ENCODE assay signal across 25 cellular contexts in the genomic region with DNA sequence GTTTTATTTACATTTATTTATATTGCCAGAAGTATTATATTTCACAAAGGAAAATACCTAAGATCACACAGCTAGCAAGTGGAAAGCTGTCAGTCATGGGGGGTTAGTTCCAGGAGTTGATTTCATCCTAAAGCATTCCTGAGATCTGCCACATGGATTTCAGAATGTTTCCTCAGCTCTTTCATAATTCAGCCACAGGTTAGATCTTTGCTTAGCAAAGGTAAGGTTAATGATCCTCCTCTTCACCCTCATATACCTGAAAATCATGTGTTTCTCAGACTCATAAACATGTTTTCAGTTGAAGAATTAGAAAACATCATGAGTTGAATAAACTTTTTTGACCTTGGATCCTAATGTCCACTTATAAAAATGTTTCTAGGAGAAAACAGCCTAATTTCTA.
"Had no signal": no experiment of that assay in that cellular context is flagged by ENCODE, and none has a peak within 500 bp of the region (broad histone marks: within the 10 kb centered on the region; RNA-seq: fewer than 3 reads in every experiment).

No MANE protein-coding gene starts in this region.

- ATAC-seq: activated T-helper 17 cell treated with anti-CD3 and anti-CD28 coated beads, Interleukin-2, amount 50 U/mL, for 72 hours; left lung; right cardiac atrium; WTC11 had no signal

- H3K9me3 Mint-ChIP-seq: activated T-helper 17 cell treated with anti-CD3 and anti-CD28 coated beads, Interleukin-2, amount 50 U/mL, for 72 hours; brain; endodermal cell; memory B cell; neural crest cell; WTC11 had no signal

- H3K27me3 ChIP-seq: dorsolateral prefrontal cortex, left lung, upper lobe of left lung had no signal

- DNase-seq: activated CD4-positive, alpha-beta T cell treated with anti-CD3 and anti-CD28 coated beads for 4 hours; activated CD8-positive, alpha-beta memory T cell treated with anti-CD3 and anti-CD28 coated beads for 24 hours; activated naive CD4-positive, alpha-beta T cell treated with anti-CD3 and anti-CD28 coated beads, Interleukin-2, amount 50 U/mL, for 16 hours; amygdala; central memory CD4-positive, alpha-beta T cell; dorsolateral prefrontal cortex; endodermal cell; foreskin melanocyte; glutamatergic neuron; hypothalamus; islet precursor cell; left lung; right cardiac atrium; stimulated activated CD4-positive, alpha-beta T cell treated with anti-CD3 and anti-CD28 coated beads, Interleukin-15, amount 100 ng/mL, for 24 hours; stimulated activated CD4-positive, alpha-beta T cell treated with anti-CD3 and anti-CD28 coated beads, Interleukin-2, amount 100 ng/mL, for 48 hours; upper lobe of left lung had no signal

- H3K27ac ChIP-seq: left lung, SK-N-MC, upper lobe of left lung had no signal

- H3K4me3 ChIP-seq: dorsolateral prefrontal cortex, left lung, SK-N-MC, thoracic aorta, upper lobe of left lung had no signal

- H3K27ac Mint-ChIP-seq: endodermal cell, memory B cell, progenitor cell of endocrine pancreas, WTC11 had no signal

- H3K9me3 ChIP-seq: left lung, thoracic aorta, upper lobe of left lung had no signal

- H3K36me3 Mint-ChIP-seq: brain, memory B cell, WTC11 had no signal

- FAIRE-seq: colon had no signal

- H3K4me3 Mint-ChIP-seq: brain, endodermal cell, memory B cell, neural crest cell, WTC11 had no signal

- H3K27me3 Mint-ChIP-seq: activated T-helper 17 cell treated with anti-CD3 and anti-CD28 coated beads, Interleukin-2, amount 50 U/mL, for 72 hours; brain; memory B cell; progenitor cell of endocrine pancreas had no signal

- H3K36me3 ChIP-seq: left lung, upper lobe of left lung had no signal
